ENCODE assay signal across 10 cellular contexts in the genomic region with DNA sequence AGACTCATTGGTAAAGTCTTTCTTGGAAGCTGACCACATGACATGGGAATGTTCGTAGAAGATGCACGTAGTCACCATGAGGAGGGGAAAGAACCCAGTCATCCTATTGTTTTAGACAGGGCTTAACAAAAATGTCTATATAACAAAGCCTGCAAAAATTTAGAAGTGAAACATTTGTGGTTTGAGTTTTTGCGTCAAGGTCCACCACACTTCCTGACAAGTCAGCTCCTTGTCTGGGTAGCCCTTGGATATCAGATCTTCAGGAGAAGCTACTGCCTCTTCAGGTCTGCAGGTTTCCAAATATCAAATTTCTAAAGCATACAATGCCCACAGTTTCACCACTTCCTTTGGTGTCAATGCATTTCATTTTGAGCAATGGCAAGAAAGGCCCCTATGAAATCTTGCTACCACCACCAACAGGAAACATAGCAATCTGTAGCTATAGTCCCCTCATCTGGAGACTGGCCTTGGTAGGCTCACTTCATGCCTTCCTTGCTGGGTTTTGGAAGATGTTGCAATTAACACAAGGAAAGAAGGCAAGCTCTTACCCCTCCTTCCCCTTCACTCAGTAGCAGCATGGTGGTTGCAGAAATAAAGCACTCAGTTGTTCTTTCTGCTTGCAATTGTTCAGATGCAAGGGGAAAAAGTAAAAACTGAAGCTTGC.
DNase-seq lines count a peak whose midpoint lies in the region; ATAC-seq, FAIRE-seq and TF ChIP-seq lines count a peak whose summit lies in the region.
"Had no signal": no experiment of that assay in that cellular context is flagged by ENCODE, and none has a peak within 500 bp of the region (broad histone marks: within the 10 kb centered on the region; RNA-seq: fewer than 3 reads in every experiment).

No MANE protein-coding gene starts in this region.

- H3K27me3 ChIP-seq in BE2C = no peaks in the 10 kb centered on the region

- H3K36me3 Mint-ChIP-seq in activated naive CD4-positive, alpha-beta T cell treated with anti-CD3 and anti-CD28 coated beads for 36 hours (ENCODE audit: low read depth) = no peaks in the 10 kb centered on the region

- no peak for TF ChIP-seq CTCF in epithelial cell of esophagus (IDR thresholded peaks at IDR 0.05; ENCODE audit: insufficient read depth, low read depth, low read length, missing control alignments)
- no peak for TF ChIP-seq CTCF in BE2C (IDR thresholded peaks at IDR 0.05; ENCODE audit: low read depth, low read length)

- no peak for FAIRE-seq in RCC 7860 (lab: Jason Lieb, UNC)
- FAIRE-seq: K562 had no signal

- H3K4me3 Mint-ChIP-seq in activated naive CD4-positive, alpha-beta T cell treated with anti-CD3 and anti-CD28 coated beads for 36 hours = no peak overlapping the region

- intact Hi-C loops in activated naive CD4-positive, alpha-beta T cell treated with anti-CD3 and anti-CD28 coated beads for 36 hours (cut with micrococcal nuclease) = loop anchor here (2.0 kb wide), 2 partner anchors 76 to 178 kb away; a partner anchor contains a TSS

- H3K9me3 Mint-ChIP-seq in activated naive CD4-positive, alpha-beta T cell treated with anti-CD3 and anti-CD28 coated beads for 36 hours = no peaks in the 10 kb centered on the region

- H3K27ac Mint-ChIP-seq in activated naive CD4-positive, alpha-beta T cell treated with anti-CD3 and anti-CD28 coated beads for 36 hours = peak overlapping the region; percentile 5

- CTCF ChIA-PET in activated naive CD4-positive, alpha-beta T cell treated with anti-CD3 and anti-CD28 coated beads for 36 hours (lab: Charles Lee) = interaction anchor here (0.8 to 1.3 kb wide), 7 partner anchors 54 to 1149 kb away, joined by 3 to 5 read pairs (median 3); no protein-coding TSS in a partner anchor

- ATAC-seq in stimulated activated naive CD8-positive, alpha-beta T cell treated with anti-CD3 and anti-CD28 coated beads, Interleukin-15, Interleukin-2, amounts not matched to agents 100 U/mL and 50 U/mL, for 24 hours = peak; percentile 64
- ATAC-seq in GM19463 (IDR thresholded peaks at IDR 0.05; ENCODE audit: unreplicated experiment) = no peak

- H3K9me3 ChIP-seq in BE2C = no peaks in the 10 kb centered on the region

- H3K4me1 ChIP-seq in BE2C = peaks cover 7% of the 10 kb centered on the region; the same call in 1 of the 2 replicates

- H3K27me3 Mint-ChIP-seq in activated naive CD4-positive, alpha-beta T cell treated with anti-CD3 and anti-CD28 coated beads for 36 hours (ENCODE audit: low read depth) = no peaks in the 10 kb centered on the region

- peaks cover 18% of the 10 kb centered on the region for H3K4me1 Mint-ChIP-seq in activated naive CD4-positive, alpha-beta T cell treated with anti-CD3 and anti-CD28 coated beads for 36 hours (ENCODE audit: low read depth)

- H3K4me3 ChIP-seq in epithelial cell of esophagus (ENCODE audit: low read length) (no peak overlapping the region), BE2C (ENCODE audit: low read depth, low read length) (no peak overlapping the region)
- H3K4me3 ChIP-seq: K562 had no signal

- DNase-seq in activated naive CD4-positive, alpha-beta T cell treated with anti-CD3 and anti-CD28 coated beads for 36 hours = no peak
- DNase-seq in activated naive CD4-positive, alpha-beta T cell treated with anti-CD3 and anti-CD28 coated beads, Interleukin-2, amount 50 U/mL, for 16 hours = no peak
- DNase-seq in RCC 7860 (ENCODE audit: low spot score) (peak; percentile 61), epithelial cell of esophagus (ENCODE audit: low read depth) (peak; percentile 81), BE2C (no peak), NCI-H1105 treated with DMSO at 0.1 percent for 48 hours (lab: John Stamatoyannopoulos, UW) (no peak)
- peak; percentile 41 for DNase-seq in stimulated activated naive CD8-positive, alpha-beta T cell treated with anti-CD3 and anti-CD28 coated beads, Interleukin-15, Interleukin-2, amounts not matched to agents 100 U/mL and 50 U/mL, for 24 hours
- DNase-seq: aorta had no signal

- no peaks in the 10 kb centered on the region for H3K36me3 ChIP-seq in BE2C

Comparison
In these comparisons a context has a peak if more than half of its experiments do, and no peak if none do; other contexts are left out.
1. DNase-seq: peak in RCC 7860 (single experiment), epithelial cell of esophagus (single experiment) and stimulated activated naive CD8-positive, alpha-beta T cell treated with anti-CD3 and anti-CD28 coated beads, Interleukin-15, Interleukin-2, amounts not matched to agents 100 U/mL and 50 U/mL, for 24 hours (single experiment); none in activated naive CD4-positive, alpha-beta T cell treated with anti-CD3 and anti-CD28 coated beads for 36 hours (single experiment), activated naive CD4-positive, alpha-beta T cell treated with anti-CD3 and anti-CD28 coated beads, Interleukin-2, amount 50 U/mL, for 16 hours (single experiment), BE2C (single experiment) and NCI-H1105 treated with DMSO at 0.1 percent for 48 hours (single experiment).